Comparison of ENCODE assay signal across 27 cellular contexts in the genomic region with DNA sequence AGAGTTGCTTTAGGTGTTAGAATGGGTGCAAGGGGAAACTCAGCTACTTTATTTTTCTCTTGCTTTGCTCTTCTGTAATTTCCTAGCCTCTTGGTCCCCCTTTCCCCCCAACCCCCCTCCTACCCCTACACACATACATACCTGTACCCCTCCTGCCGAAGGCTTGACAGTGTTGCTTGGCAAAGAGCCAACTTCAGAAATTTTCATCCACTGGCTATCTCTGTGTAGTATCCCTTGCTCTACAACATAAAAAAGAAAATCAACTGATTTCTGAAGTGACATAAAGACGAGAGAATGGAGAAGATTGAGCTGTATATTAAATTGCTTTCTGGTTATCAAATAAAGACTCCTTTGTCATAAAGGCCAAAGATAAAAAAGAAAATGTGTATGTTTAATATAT.
"Had no signal": no experiment of that assay in that cellular context is flagged by ENCODE, and none has a peak within 500 bp of the region (broad histone marks: within the 10 kb centered on the region; RNA-seq: fewer than 3 reads in every experiment).

No MANE protein-coding gene starts in this region.

- H3K4me1 ChIP-seq: pancreas, prostate gland, sigmoid colon, testis, thyroid gland, transverse colon, upper lobe of left lung, vagina had no signal

- H3K27ac ChIP-seq: left lung, pancreas, prostate gland, sigmoid colon, stomach, testis, thyroid gland, transverse colon, upper lobe of left lung, vagina had no signal

- H3K9me3 Mint-ChIP-seq: immature natural killer cell; naive thymus-derived CD8-positive, alpha-beta T cell; nephron had no signal

- H3K27me3 Mint-ChIP-seq: naive thymus-derived CD8-positive, alpha-beta T cell; stimulated activated naive B cell treated with anti-CD40 and anti-IgM and Interleukin-4, amounts not matched to agents 10 μg/mL and 1 μg/mL and 100 μg/mL, for 72 hours had no signal

- H3K4me3 ChIP-seq: left lung, lung, pancreas, prostate gland, sigmoid colon, stomach, testis, thyroid gland, transverse colon, upper lobe of left lung, vagina had no signal

- H3K27me3 ChIP-seq: left lung, pancreas, sigmoid colon, stomach, testis, thyroid gland, transverse colon, upper lobe of left lung, vagina had no signal

- H3K27ac Mint-ChIP-seq: nephron; stimulated activated naive B cell treated with anti-CD40 and anti-IgM and Interleukin-4, amounts not matched to agents 10 μg/mL and 1 μg/mL and 100 μg/mL, for 72 hours had no signal

- H3K4me3 Mint-ChIP-seq: immature natural killer cell; naive thymus-derived CD8-positive, alpha-beta T cell; nephron; neural crest cell; stimulated activated naive B cell treated with anti-CD40 and anti-IgM and Interleukin-4, amounts not matched to agents 10 μg/mL and 1 μg/mL and 100 μg/mL, for 72 hours had no signal

- DNase-seq: hippocampal formation; immature natural killer cell; kidney; left colon; left lung; naive thymus-derived CD8-positive, alpha-beta T cell; nucleus accumbens; pancreas; posterior cingulate gyrus; retina; right cardiac atrium; sigmoid colon; small intestine; stimulated activated CD4-positive, alpha-beta T cell treated with anti-CD3 and anti-CD28 coated beads, Interleukin-1b, Interleukin-23, amount 100 ng/mL, for 48 hours; stimulated activated CD4-positive, alpha-beta T cell treated with anti-CD3 and anti-CD28 coated beads, Interleukin-2, amount 100 ng/mL, for 48 hours; stimulated activated naive B cell treated with anti-CD40 and anti-IgM and Interleukin-4, amounts not matched to agents 10 μg/mL and 1 μg/mL and 100 μg/mL, for 72 hours; stimulated activated naive CD8-positive, alpha-beta T cell treated with anti-CD3 and anti-CD28 coated beads, Interleukin-15, Interleukin-2, amounts not matched to agents 100 U/mL and 50 U/mL, for 24 hours; stomach; testis; thyroid gland; transverse colon; upper lobe of left lung had no signal

- H3K36me3 ChIP-seq: left lung, pancreas, prostate gland, sigmoid colon, stomach, thyroid gland, transverse colon, upper lobe of left lung, vagina had no signal
